ENCODE assay signal across 9 cellular contexts in the genomic region with DNA sequence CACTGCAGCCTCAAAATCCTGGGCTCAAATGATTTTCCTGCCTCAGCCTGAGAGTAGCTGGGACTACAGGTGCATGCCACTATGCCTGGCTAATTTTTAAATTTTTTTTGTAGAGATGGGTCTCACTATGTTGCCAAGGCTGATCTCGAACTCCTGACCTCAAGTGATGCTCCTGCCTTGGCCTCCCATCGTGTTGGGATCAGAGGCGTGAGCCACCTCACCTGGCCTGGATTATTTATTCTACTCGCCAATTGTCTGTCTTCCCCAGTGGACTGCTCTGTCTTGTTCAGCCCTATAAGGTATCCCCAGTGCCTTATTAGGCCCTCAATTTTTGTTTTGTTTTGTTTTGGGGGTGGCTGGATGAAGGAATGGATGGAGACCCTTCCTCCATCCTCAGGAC. TPM values are rescaled to one million over a fixed set of nuclear protein-coding genes. Genes with fewer than 3 reads are reported as not detected.
DNase-seq lines count a peak whose midpoint lies in the region; ATAC-seq, FAIRE-seq and TF ChIP-seq lines count a peak whose summit lies in the region.
"Had no signal": no experiment of that assay in that cellular context is flagged by ENCODE, and none has a peak within 500 bp of the region (broad histone marks: within the 10 kb centered on the region; RNA-seq: fewer than 3 reads in every experiment).

No MANE protein-coding gene starts in this region.

- H3K9me2 ChIP-seq in OCI-LY7 (ENCODE audit: insufficient read depth, low read length): no peaks in the 10 kb centered on the region

- H4K91ac ChIP-seq in H1 (replicated peaks; ENCODE audit: insufficient read length, low read length): no peak overlapping the region

- no peak for TF ChIP-seq EP300 in H1 (IDR thresholded peaks at IDR 0.05; ENCODE audit: borderline replicate concordance in 1 of 2, low read depth in 2 of 2, low read length in 2 of 2)

- intact Hi-C loops in Caco-2 (cut with micrococcal nuclease; ENCODE audit: unreplicated experiment): no loop called here
- intact Hi-C loops in OCI-LY7 (cut with micrococcal nuclease; ENCODE audit: unreplicated experiment): no loop called here

- H3K4ac ChIP-seq in H1 (replicated peaks; ENCODE audit: insufficient read length, low read depth, low read length): peak overlapping the region; percentile 63

- no peaks in the 10 kb centered on the region for H3K9me3 ChIP-seq in Caco-2
- H3K9me3 ChIP-seq in OCI-LY7 (ENCODE audit: low read length): no peaks in the 10 kb centered on the region
- H3K9me3 ChIP-seq in H1 (ENCODE audit: insufficient read depth in 2 of 2, low read depth in 1 of 2, low read length in 1 of 2): no peaks in the 10 kb centered on the region
- H3K9me3 ChIP-seq in parathyroid adenoma (ENCODE audit: control insufficient read depth, low read length): no peaks in the 10 kb centered on the region
- H3K9me3 ChIP-seq: adrenal gland had no signal

- H4K20me1 ChIP-seq in OCI-LY7 (ENCODE audit: insufficient read depth, low read length): no peaks in the 10 kb centered on the region
- peaks cover 0 to 2% of the 10 kb centered on the region in 2 experiments for H4K20me1 ChIP-seq in H1 (replicated peaks in 1 of 2; ENCODE audit: control insufficient read depth in 1 of 2, insufficient read depth in 2 of 2, low read length in 2 of 2)

- peak overlapping the region; percentile 73 for H4K5ac ChIP-seq in H1 (ENCODE audit: insufficient read length, low read depth, low read length)

- POLR2A ChIA-PET in Caco-2 (lab: Charles Lee): no interaction called here
- POLR2A ChIA-PET in OCI-LY7 (lab: Charles Lee): interaction anchor here (0.6 to 2.0 kb wide), 9 partner anchors 9 to 304 kb away, joined by 3 to 10 read pairs (median 4); a partner anchor contains a TSS
- POLR2A ChIA-PET in H1 (lab: Charles Lee; ENCODE audit: partially characterized antibody): interaction anchor here (0.8 to 2.4 kb wide), 8 partner anchors 9 to 72 kb away, joined by 3 to 23 read pairs (median 10); a partner anchor contains a TSS

- H3K23me2 ChIP-seq in H1 (ENCODE audit: low read depth, low read length): peaks cover 6% of the 10 kb centered on the region; the same call in 1 of the 2 replicates

- H3K27me3 Mint-ChIP-seq in Caco-2 (ENCODE audit: insufficient read depth, unreplicated experiment): no peaks in the 10 kb centered on the region

- no peaks in the 10 kb centered on the region for H3K9me3 Mint-ChIP-seq in Caco-2 (ENCODE audit: unreplicated experiment)

- H3K23ac ChIP-seq in H1 (ENCODE audit: insufficient read length): no peak overlapping the region

- H3K4me3 Mint-ChIP-seq in Caco-2 (ENCODE audit: unreplicated experiment): peak overlapping the region; percentile 62

- CTCF ChIA-PET in Caco-2 (lab: Charles Lee) (no interaction called here), OCI-LY7 (lab: Charles Lee; ENCODE audit: unreplicated experiment) (no interaction called here), H1 (lab: Charles Lee; ENCODE audit: partially characterized antibody) (no interaction called here)

- H2BK120ac ChIP-seq in H1 (replicated peaks; ENCODE audit: low read depth, low read length): no peak overlapping the region

- no peak overlapping the region for H3K9ac ChIP-seq in H1 (replicated peaks in 1 of 4; ENCODE audit: extremely low read depth in 1 of 4, low read depth in 3 of 4, low read length in 3 of 4)
- no peak overlapping the region for H3K9ac ChIP-seq in parathyroid adenoma

- peak overlapping the region; percentile 14 for H3K27ac Mint-ChIP-seq in Caco-2 (ENCODE audit: unreplicated experiment)

- TF ChIP-seq POLR2A in H1 (IDR thresholded peaks at IDR 0.05; ENCODE audit: control extremely low read depth in 1 of 2, low read depth in 2 of 2, low read length in 2 of 2): no peak

- H2AFZ ChIP-seq in OCI-LY7 (ENCODE audit: low read length): peak overlapping the region; percentile 66
- peak overlapping the region; percentile 100 for H2AFZ ChIP-seq in H1 (ENCODE audit: low read length)
- peak overlapping the region; percentile 55 for H2AFZ ChIP-seq in parathyroid adenoma

- no peak overlapping the region for H4K8ac ChIP-seq in H1 (ENCODE audit: extremely low read depth, insufficient read depth, low read length)

- no TSS peak for BruUV-seq in Caco-2 (replicated peaks; lab: Mats Ljungman, UMichigan)
- BruUV-seq in OCI-LY7 (replicated peaks; lab: Mats Ljungman, UMichigan): no TSS peak

- 90% methylated on average over 4 of the region's 4 CpGs; no CpG with 5 or more reads in 1 of the 2 experiments for WGBS in H1 (ENCODE audit: extremely low coverage in 1 of 2, insufficient coverage in 1 of 2, insufficient read length in 1 of 2, insufficient replicate concordance in 2 of 2, low coverage in 1 of 2, low lambda C conversion rate in 2 of 2, missing lambda C conversion rate in 1 of 2), 2 experiments

- H3K36me3 ChIP-seq in Caco-2 (ENCODE audit: control insufficient read depth, insufficient read depth, low read length) (no peaks in the 10 kb centered on the region), OCI-LY7 (ENCODE audit: insufficient read depth, low read length) (0 out of 2 replicates have a peak, but pooled peaks cover 6% of the 10 kb centered on the region), H1 (ENCODE audit: control insufficient read depth in 2 of 4, insufficient read depth in 4 of 4, low read length in 3 of 4) (peaks cover 0 to 11% (median 3%) of the 10 kb centered on the region in 4 experiments; a peak in 3 of 8 replicates), parathyroid adenoma (ENCODE audit: control insufficient read depth, insufficient read depth, low read length) (no peaks in the 10 kb centered on the region)

- H2AK5ac ChIP-seq in H1 (ENCODE audit: low read depth, low read length): no peak overlapping the region

- peak overlapping the region; percentile 69; the same call in 1 of the 2 replicates for H2BK5ac ChIP-seq in H1 (ENCODE audit: low read depth, low read length)

- no peak overlapping the region for H3K14ac ChIP-seq in H1 (ENCODE audit: insufficient read length)

- H3K4me3 ChIP-seq in Caco-2 (ENCODE audit: low read depth, low read length) (no peak overlapping the region), OCI-LY7 (ENCODE audit: low read depth, low read length, poor library complexity, severe bottlenecking) (peak overlapping the region; percentile 14), H1 (ENCODE audit: extremely low read depth in 1 of 4, insufficient read depth in 2 of 4, low read depth in 3 of 4, low read length in 4 of 4) (peak overlapping the region in 1 of 4 experiments; percentile 36; a peak in 1 of 8 replicates), parathyroid adenoma (ENCODE audit: low read depth, low read length) (no peak overlapping the region)

- TF ChIP-seq CTCF in Caco-2 (IDR thresholded peaks at IDR 0.05; ENCODE audit: insufficient read depth in 1 of 2, low read depth in 1 of 2, low read length in 1 of 2, severe bottlenecking in 1 of 2, unreplicated experiment in 1 of 2) (no peak), OCI-LY7 (conservative IDR thresholded peaks at IDR 0.05; ENCODE audit: low read length) (no peak), H1 (IDR thresholded peaks at IDR 0.05; ENCODE audit: control extremely low read depth in 1 of 3, insufficient read depth in 1 of 3, low read depth in 1 of 3, low read length in 3 of 3) (no peak), parathyroid adenoma (IDR thresholded peaks at IDR 0.05) (no peak)

- no peak for TF ChIP-seq RAD21 in H1 (IDR thresholded peaks at IDR 0.05 in 1 of 2, conservative IDR thresholded peaks at IDR 0.05 in 1 of 2; ENCODE audit: low read depth in 2 of 2, low read length in 2 of 2)

- peak overlapping the region; percentile 50 for H3K4me2 ChIP-seq in OCI-LY7 (ENCODE audit: low read length)
- peak overlapping the region; percentile 61 to 63; a peak in 3 of 4 replicates for H3K4me2 ChIP-seq in H1 (ENCODE audit: insufficient read depth in 1 of 2, low read depth in 2 of 2, low read length in 2 of 2)
- H3K4me2 ChIP-seq in parathyroid adenoma (ENCODE audit: low read length): no peak overlapping the region

- H3K36me3 Mint-ChIP-seq in Caco-2 (ENCODE audit: insufficient read depth, unreplicated experiment): peaks cover 10% of the 10 kb centered on the region

- peaks cover 15% of the 10 kb centered on the region for H3K4me1 Mint-ChIP-seq in Caco-2 (ENCODE audit: low read depth, unreplicated experiment)

- no peaks in the 10 kb centered on the region for H3K27me3 ChIP-seq in Caco-2 (replicated peaks; ENCODE audit: control insufficient read depth, insufficient read depth, low read length)
- H3K27me3 ChIP-seq in H1 (replicated peaks in 1 of 4; ENCODE audit: control insufficient read depth in 3 of 4, extremely low read depth in 1 of 4, insufficient read depth in 3 of 4, low read length in 3 of 4): no peaks in the 10 kb centered on the region
- no peaks in the 10 kb centered on the region for H3K27me3 ChIP-seq in parathyroid adenoma (ENCODE audit: control insufficient read depth, insufficient read depth, low read length)
- H3K27me3 ChIP-seq: adrenal gland had no signal

- H3K79me2 ChIP-seq in OCI-LY7 (ENCODE audit: insufficient read depth, low read depth, low read length) (peaks cover 9% of the 10 kb centered on the region; the same call in 1 of the 2 replicates), H1 (ENCODE audit: control insufficient read depth in 1 of 2, insufficient read depth in 2 of 2, low read length in 2 of 2) (peaks cover 0 to 14% of the 10 kb centered on the region in 2 experiments; a peak in 2 of 4 replicates), parathyroid adenoma (peaks cover 2% of the 10 kb centered on the region)

- H3K79me1 ChIP-seq in H1 (ENCODE audit: low read depth, low read length): no peaks in the 10 kb centered on the region

- H3K18ac ChIP-seq in H1 (ENCODE audit: extremely low read depth, low read length): no peak overlapping the region

- H2BK15ac ChIP-seq in H1 (ENCODE audit: low read length): peak overlapping the region; percentile 83; the same call in 1 of the 2 replicates

- ATAC-seq in GM19023 (IDR thresholded peaks at IDR 0.05; ENCODE audit: unreplicated experiment) (no peak), GM19395 (IDR thresholded peaks at IDR 0.05; ENCODE audit: unreplicated experiment) (no peak), GM21390 (IDR thresholded peaks at IDR 0.05; ENCODE audit: unreplicated experiment) (no peak)

- H3K56ac ChIP-seq in H1 (replicated peaks; ENCODE audit: insufficient read length, low read depth, low read length): peak overlapping the region; percentile 43

- DNase-seq in Caco-2 (no peak), OCI-LY7 (ENCODE audit: low spot score) (no peak), H1 (ENCODE audit: low read depth in 1 of 2, low spot score in 2 of 2) (no peak), NCI-H1048 (lab: John Stamatoyannopoulos, UW) (no peak)

- H3K27ac ChIP-seq in OCI-LY7 (ENCODE audit: low read depth, low read length, poor library complexity, severe bottlenecking): no peak overlapping the region
- no peak overlapping the region for H3K27ac ChIP-seq in H1 (ENCODE audit: low read depth, low read length)
- H3K27ac ChIP-seq in parathyroid adenoma: peak overlapping the region; percentile 51

- H2BK20ac ChIP-seq in H1 (ENCODE audit: low read length): no peak overlapping the region

- H2BK12ac ChIP-seq in H1 (ENCODE audit: low read depth, low read length): no peak overlapping the region

- no peak for FAIRE-seq in H1 (lab: Jason Lieb, UNC)

- H3K4me1 ChIP-seq in Caco-2 (0 out of 2 replicates have a peak, but pooled peaks cover 12% of the 10 kb centered on the region), OCI-LY7 (ENCODE audit: insufficient read depth, low read length, poor library complexity, severe bottlenecking) (peaks cover 17% of the 10 kb centered on the region), H1 (replicated peaks in 1 of 4; ENCODE audit: control insufficient read depth in 3 of 4, insufficient read depth in 4 of 4, low read length in 3 of 4) (peaks cover 0 to 3% (median 0%) of the 10 kb centered on the region in 4 experiments; a peak in 1 of 7 replicates), parathyroid adenoma (peaks cover 4% of the 10 kb centered on the region)

RNA-seq across cellular contexts. Expression of a gene that starts 0.7 kb away (rescaled TPM):
- 60.4 and 80.8 TPM in 2 replicates for total RNA-seq in Caco-2 (2022)
- 17.8 and 18.0 TPM in 2 replicates for total RNA-seq in OCI-LY7 (2014; rRNA removed; shearing (Covaris generic))
- total RNA-seq in OCI-LY7 (2022): 27.1 and 29.1 TPM in 2 replicates
- 61.6 and 64.4 TPM in 2 replicates for total RNA-seq in H1 (2021; fragmentation: NEBNext Ultra II Directional; extraction: Animal tissue kit (Norgen Biotek cat#: 25700))
- polyA plus RNA-seq in H1 (2011; rRNA removed): 36.3 and 49.3 TPM in 2 replicates
- polyA plus RNA-seq in H1 (2011; cell fraction: cytosol; rRNA removed): 61.0 TPM
- 106 TPM for polyA plus RNA-seq in H1 (2011; cell fraction: nucleus; rRNA removed)
- polyA plus RNA-seq in H1 (2012, experiment 1 of 2): 54.3 to 64.3 TPM (median 60.4 TPM) in 4 replicates
- 7.6 TPM for polyA plus RNA-seq in H1 (2012, experiment 2 of 2)
- 81.8 TPM for polyA plus RNA-seq in H1 (2013, experiment 1 of 2)
- 74.9 TPM for polyA plus RNA-seq in H1 (2013, experiment 2 of 2)
- polyA minus RNA-seq in H1 (2011; rRNA and poly(A)+ RNA removed): 90.0 and 92.4 TPM in 2 replicates
- polyA minus RNA-seq in H1 (2011; cell fraction: cytosol; rRNA and poly(A)+ RNA removed): 38.4 TPM
- 105 TPM for polyA minus RNA-seq in H1 (2011; cell fraction: nucleus; rRNA and poly(A)+ RNA removed)

RNA-seq across cellular contexts. Expression of a gene that starts 22.6 kb away (rescaled TPM):
- total RNA-seq in Caco-2 (2022): 146 and 150 TPM in 2 replicates
- 83.0 and 96.2 TPM in 2 replicates for total RNA-seq in OCI-LY7 (2014; rRNA removed; shearing (Covaris generic))
- total RNA-seq in OCI-LY7 (2022): 161 and 171 TPM in 2 replicates
- total RNA-seq in H1 (2021; fragmentation: NEBNext Ultra II Directional; extraction: Animal tissue kit (Norgen Biotek cat#: 25700)): 209 and 210 TPM in 2 replicates
- 26.8 and 33.5 TPM in 2 replicates for polyA plus RNA-seq in H1 (2011; rRNA removed)
- polyA plus RNA-seq in H1 (2011; cell fraction: cytosol; rRNA removed): 50.5 TPM
- polyA plus RNA-seq in H1 (2011; cell fraction: nucleus; rRNA removed): 46.8 TPM
- polyA plus RNA-seq in H1 (2012, experiment 1 of 2): 164 to 230 TPM (median 189 TPM) in 4 replicates
- polyA plus RNA-seq in H1 (2012, experiment 2 of 2): 9.9 TPM
- 159 TPM for polyA plus RNA-seq in H1 (2013, experiment 1 of 2)
- 182 TPM for polyA plus RNA-seq in H1 (2013, experiment 2 of 2)
- 82.5 and 124 TPM in 2 replicates for polyA minus RNA-seq in H1 (2011; rRNA and poly(A)+ RNA removed)
- 103 TPM for polyA minus RNA-seq in H1 (2011; cell fraction: cytosol; rRNA and poly(A)+ RNA removed)
- polyA minus RNA-seq in H1 (2011; cell fraction: nucleus; rRNA and poly(A)+ RNA removed): 125 TPM
